ENCODE assay signal across 18 cellular contexts in genomic region chr4:31086771-31087330, GRCh38.
A peak's percentile ranks its signal among the peaks of the same experiment; 100 is the strongest.
DNase-seq lines count a peak whose midpoint lies in the region; ATAC-seq and TF ChIP-seq lines count a peak whose summit lies in the region.
"Had no signal": no experiment of that assay in that cellular context is flagged by ENCODE, and none has a peak within 500 bp of the region (broad histone marks: within the 10 kb centered on the region; RNA-seq: fewer than 3 reads in every experiment).

No MANE protein-coding gene starts in this region.

- no peaks in the 10 kb centered on the region for H3K79me1 ChIP-seq in trophoblast cell (ENCODE audit: low read length)

- H3K9ac ChIP-seq in trophoblast cell (ENCODE audit: low read length), result no peak overlapping the region

- H2AK5ac ChIP-seq in trophoblast cell (ENCODE audit: low read length), result no peak overlapping the region

- H4K91ac ChIP-seq in trophoblast cell (ENCODE audit: low read depth, low read length), result no peak overlapping the region

- peak; percentile 37 for DNase-seq in NCI-H1092 treated with DMSO at 0.1 percent for 48 hours (lab: John Stamatoyannopoulos, UW)
- DNase-seq in NCI-H1092 (lab: John Stamatoyannopoulos, UW), result no peak
- peak; percentile 50 to 77 for DNase-seq in NCI-H446 (lab: John Stamatoyannopoulos, UW)
- DNase-seq in chondrocyte (ENCODE audit: low spot score), result no peak
- no peak for DNase-seq in thoracic aorta (ENCODE audit: low spot score)
- DNase-seq in trophoblast cell, result no peak
- DNase-seq in left colon, result no peak
- DNase-seq: C1 segment of cervical spinal cord; H7; Kasumi-1; NCI-H1436; NCI-H524 treated with DMSO at 0.1 percent for 48 hours; NK-92 treated with Interleukin-12 subunit alpha and Interleukin-12 subunit beta, amount 100 ng/mL, for 24 hours; OCI-M1; RPMI8226 had no signal

- peaks cover 60% of the 10 kb centered on the region for H3K4me1 Mint-ChIP-seq in chondrocyte (ENCODE audit: low read depth)

- no peaks in the 10 kb centered on the region for H3K27me3 Mint-ChIP-seq in chondrocyte (ENCODE audit: low read depth)

- H3K36me3 Mint-ChIP-seq in chondrocyte (ENCODE audit: low read depth), result no peaks in the 10 kb centered on the region

- no peak overlapping the region for H4K12ac ChIP-seq in trophoblast cell (ENCODE audit: low read depth, low read length)

- no peaks in the 10 kb centered on the region for H3K27me3 ChIP-seq in thoracic aorta (replicated peaks; ENCODE audit: insufficient read depth)
- no peaks in the 10 kb centered on the region for H3K27me3 ChIP-seq in trophoblast cell (ENCODE audit: insufficient read depth, low read length)
- H3K27me3 ChIP-seq: SJSA1 had no signal

- no CpG with 5 or more reads among the region's 3 CpGs for WGBS in trophoblast cell (ENCODE audit: extremely low coverage, insufficient coverage, insufficient read length)

- ATAC-seq in thoracic aorta (ENCODE audit: insufficient number of reproducible peaks, low FRiP score, low read depth), result no peak
- ATAC-seq in left colon, result no peak
- no peak for ATAC-seq in GM21737 (IDR thresholded peaks at IDR 0.05; ENCODE audit: unreplicated experiment)

- H3K36me3 ChIP-seq in thoracic aorta (no peaks in the 10 kb centered on the region), trophoblast cell (ENCODE audit: control insufficient read depth in 1 of 2, insufficient read depth in 2 of 2, low read length in 2 of 2) (no peaks in the 10 kb centered on the region)
- H3K36me3 ChIP-seq: SJSA1 had no signal

- no peak overlapping the region for H2AFZ ChIP-seq in trophoblast cell (ENCODE audit: insufficient read depth, low read length, poor library complexity)

- H3K27ac ChIP-seq in thoracic aorta, result peak overlapping the region; percentile 89 to 91
- no peak overlapping the region for H3K27ac ChIP-seq in trophoblast cell (ENCODE audit: low read depth, low read length)
- H3K27ac ChIP-seq: 22Rv1 had no signal

- H3K27ac Mint-ChIP-seq in chondrocyte (ENCODE audit: unreplicated experiment), result peak overlapping the region; percentile 46

- H3K4me2 ChIP-seq in trophoblast cell (ENCODE audit: low read length), result no peak overlapping the region

- H3K9me3 ChIP-seq in thoracic aorta, result no peaks in the 10 kb centered on the region
- H3K9me3 ChIP-seq in trophoblast cell (ENCODE audit: insufficient read depth, low read depth, low read length), result no peaks in the 10 kb centered on the region
- H3K9me3 ChIP-seq: SJSA1 had no signal

- intact Hi-C loops in left colon (cut with DNase I, micrococcal nuclease), result no loop called here

- H3K9me3 Mint-ChIP-seq in chondrocyte (ENCODE audit: low read depth), result no peaks in the 10 kb centered on the region

- no peak overlapping the region for H2BK120ac ChIP-seq in trophoblast cell (ENCODE audit: insufficient read depth, low read length, poor library complexity)

- no peak overlapping the region for H3K23ac ChIP-seq in trophoblast cell (ENCODE audit: low read length)

- H2BK12ac ChIP-seq in trophoblast cell (ENCODE audit: low read length), result no peak overlapping the region

- TF ChIP-seq CTCF in chondrocyte (IDR thresholded peaks at IDR 0.05) (no peak), thoracic aorta (IDR thresholded peaks at IDR 0.05) (no peak)

- H3K4me3 ChIP-seq in thoracic aorta, result no peak overlapping the region
- no peak overlapping the region for H3K4me3 ChIP-seq in trophoblast cell (ENCODE audit: low read depth, low read length)
- H3K4me3 ChIP-seq: SJSA1 had no signal

- no peak overlapping the region for H3K18ac ChIP-seq in trophoblast cell (ENCODE audit: low read length)

- H3K4me3 Mint-ChIP-seq in chondrocyte (ENCODE audit: unreplicated experiment), result no peak overlapping the region

- H3K4me1 ChIP-seq in thoracic aorta (ENCODE audit: control insufficient read depth in 1 of 2, low read depth in 2 of 2), result peaks cover 51 to 79% of the 10 kb centered on the region in 2 donors
- H3K4me1 ChIP-seq in trophoblast cell (ENCODE audit: control insufficient read depth in 1 of 2, insufficient read depth in 2 of 2, low read length in 2 of 2), result no peaks in the 10 kb centered on the region

- H4K8ac ChIP-seq in trophoblast cell (ENCODE audit: low read depth, low read length), result no peak overlapping the region

- no peak overlapping the region for H3K4ac ChIP-seq in trophoblast cell (ENCODE audit: low read depth, low read length)

- no peak overlapping the region for H2BK5ac ChIP-seq in trophoblast cell (ENCODE audit: low read depth, low read length, poor library complexity)

- H3K79me2 ChIP-seq in trophoblast cell (ENCODE audit: control insufficient read depth, insufficient read depth, low read length, poor library complexity), result no peaks in the 10 kb centered on the region

- H3K14ac ChIP-seq in trophoblast cell (ENCODE audit: low read length), result no peak overlapping the region

Comparison
In these comparisons a context has a peak if more than half of its experiments do, and no peak if none do; other contexts are left out.
1. DNase-seq: peak in NCI-H1092 treated with DMSO at 0.1 percent for 48 hours (single experiment) and NCI-H446 (2 of 2); none in NCI-H1092 (single experiment), chondrocyte (single experiment), thoracic aorta (single experiment), trophoblast cell (0 of 2) and left colon (0 of 2).